19 cellular contexts compared by ENCODE assay signal in the genomic region with DNA sequence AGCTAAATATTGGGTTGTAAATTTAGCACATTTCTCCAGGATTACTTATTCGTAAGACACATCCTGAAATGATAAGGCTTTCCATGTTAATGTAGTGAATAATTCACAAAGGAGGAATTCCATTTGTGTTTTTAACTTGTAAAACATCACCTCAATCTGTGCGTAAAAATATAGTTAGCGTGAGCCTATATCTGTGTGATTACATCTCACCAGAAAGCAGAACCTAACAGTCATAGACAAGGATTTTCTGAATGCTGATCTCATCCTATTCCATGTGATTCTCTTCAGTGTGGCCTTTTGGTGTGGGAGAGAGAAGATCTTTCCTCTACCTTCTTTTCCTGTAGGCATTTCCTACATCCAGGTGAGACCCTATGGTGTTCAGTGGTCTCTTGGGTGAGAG.
A peak's percentile ranks its signal among the peaks of the same experiment; 100 is the strongest.
DNase-seq lines count a peak whose midpoint lies in the region; ATAC-seq and TF ChIP-seq lines count a peak whose summit lies in the region.
"Had no signal": no experiment of that assay in that cellular context is flagged by ENCODE, and none has a peak within 500 bp of the region (broad histone marks: within the 10 kb centered on the region; RNA-seq: fewer than 3 reads in every experiment).

No MANE protein-coding gene starts in this region.

- no peak for ATAC-seq in gastroesophageal sphincter
- ATAC-seq: GM23338 had no signal

- H3K4me1 ChIP-seq in gastroesophageal sphincter (peaks cover 15 to 85% (median 17%) of the 10 kb centered on the region in 3 donors), stomach (peaks cover 0 to 86% (median 49%) of the 10 kb centered on the region in 4 donors)
- no peaks in the 10 kb centered on the region for H3K4me1 ChIP-seq in CD4-positive, alpha-beta memory T cell (ENCODE audit: insufficient read depth, low read length)

- H3K27me3 ChIP-seq in gastroesophageal sphincter = no peaks in the 10 kb centered on the region
- no peaks in the 10 kb centered on the region for H3K27me3 ChIP-seq in stomach
- no peaks in the 10 kb centered on the region for H3K27me3 ChIP-seq in CD4-positive, alpha-beta memory T cell (ENCODE audit: insufficient read depth, low read length)
- H3K27me3 ChIP-seq: MG63 had no signal

- H3K4me3 ChIP-seq in AG09309 (ENCODE audit: control insufficient read depth, low read depth, low read length) = no peak overlapping the region
- no peak overlapping the region for H3K4me3 ChIP-seq in gastroesophageal sphincter
- H3K4me3 ChIP-seq in stomach = no peak overlapping the region
- H3K4me3 ChIP-seq in CD4-positive, alpha-beta memory T cell (ENCODE audit: low read length in 2 of 2) = no peak overlapping the region
- H3K4me3 ChIP-seq: GM23338, MG63 had no signal

- no peak for TF ChIP-seq EP300 in gastroesophageal sphincter (IDR thresholded peaks at IDR 0.05)
- no peak for TF ChIP-seq EP300 in stomach (IDR thresholded peaks at IDR 0.05)

- no peak for TF ChIP-seq CTCF in AG09309 (IDR thresholded peaks at IDR 0.05; ENCODE audit: control insufficient read depth, insufficient read depth, low read depth, low read length, missing control alignments)
- TF ChIP-seq CTCF in gastroesophageal sphincter (IDR thresholded peaks at IDR 0.05) = no peak
- no peak for TF ChIP-seq CTCF in stomach (IDR thresholded peaks at IDR 0.05)

- 90 to 98% methylated on average over 3 of the region's 3 CpGs for WGBS in gastroesophageal sphincter (ENCODE audit: low coverage in 1 of 2), 2 donors
- 92 to 96% (median 93%) methylated on average over 3 of the region's 3 CpGs for WGBS in stomach, 5 donors

- H3K9me3 Mint-ChIP-seq in CD4-positive, alpha-beta memory T cell = no peaks in the 10 kb centered on the region
- H3K9me3 Mint-ChIP-seq: GM23338 had no signal

- no peak overlapping the region for H3K4me3 Mint-ChIP-seq in CD4-positive, alpha-beta memory T cell
- H3K4me3 Mint-ChIP-seq: GM23338 had no signal

- H3K27me3 Mint-ChIP-seq in CD4-positive, alpha-beta memory T cell = peaks cover 5 to 11% of the 10 kb centered on the region in 2 donors

- DNase-seq in AG09309 (ENCODE audit: low read depth) (peak; percentile 37), amniotic epithelial cell (ENCODE audit: low read depth) (peak; percentile 42), stomach (no peak), SIG-M5 (lab: John Stamatoyannopoulos, UW) (no peak), NCI-H2081 treated with DMSO at 0.1 percent for 48 hours (lab: John Stamatoyannopoulos, UW) (no peak)
- DNase-seq in CD4-positive, alpha-beta memory T cell = no peak
- no peak for DNase-seq in stimulated activated CD4-positive, alpha-beta T cell treated with anti-CD3 and anti-CD28 coated beads, Interleukin-4, amount 100 ng/mL, for 4 hours
- DNase-seq: ACHN, GF-D8, KG1, NCI-H1105, NCI-H187, NCI-H2171 treated with DMSO at 0.1 percent for 48 hours, NCI-H510A, NCI-H82, SHP77 treated with DMSO at 0.1 percent for 48 hours had no signal

- peak overlapping the region in 3 of 4 donors; percentile 28 to 72 (median 68) for H3K27ac ChIP-seq in gastroesophageal sphincter
- peak overlapping the region in 3 of 5 donors; percentile 24 to 76 (median 71) for H3K27ac ChIP-seq in stomach
- H3K27ac ChIP-seq in CD4-positive, alpha-beta memory T cell (ENCODE audit: low read depth, low read length) = no peak overlapping the region

- POLR2A ChIA-PET in CD4-positive, alpha-beta memory T cell (lab: Charles Lee; ENCODE audit: partially characterized antibody) = no interaction called here

- H3K4me1 Mint-ChIP-seq in CD4-positive, alpha-beta memory T cell = peaks cover 0 to 2% (median 0%) of the 10 kb centered on the region in 4 donors

- TF ChIP-seq POLR2A in gastroesophageal sphincter (IDR thresholded peaks at IDR 0.05) (no peak), stomach (IDR thresholded peaks at IDR 0.05) (no peak)

- H3K27ac Mint-ChIP-seq in CD4-positive, alpha-beta memory T cell = no peak overlapping the region
- H3K27ac Mint-ChIP-seq: GM23338 had no signal

- no peaks in the 10 kb centered on the region for H3K9me3 ChIP-seq in gastroesophageal sphincter
- H3K9me3 ChIP-seq in stomach = no peaks in the 10 kb centered on the region
- no peaks in the 10 kb centered on the region for H3K9me3 ChIP-seq in CD4-positive, alpha-beta memory T cell (ENCODE audit: control insufficient read depth in 1 of 2, low read length in 2 of 2)
- H3K9me3 ChIP-seq: MG63 had no signal

- CTCF ChIA-PET in CD4-positive, alpha-beta memory T cell (lab: Charles Lee; ENCODE audit: partially characterized antibody) = no interaction called here

- H3K36me3 Mint-ChIP-seq in CD4-positive, alpha-beta memory T cell = no peaks in the 10 kb centered on the region

- H3K36me3 ChIP-seq in gastroesophageal sphincter (no peaks in the 10 kb centered on the region), stomach (no peaks in the 10 kb centered on the region)
- no peaks in the 10 kb centered on the region for H3K36me3 ChIP-seq in CD4-positive, alpha-beta memory T cell (ENCODE audit: insufficient read depth, low read length)

- intact Hi-C loops in stomach (cut with DNase I; ENCODE audit: low total_unique reads) = no loop called here
- intact Hi-C loops in CD4-positive, alpha-beta memory T cell (cut with micrococcal nuclease) = no loop called here

Comparison
In these comparisons a context has a peak if more than half of its experiments do, and no peak if none do; other contexts are left out.
1. DNase-seq: peak in AG09309 (single experiment) and amniotic epithelial cell (single experiment); none in stomach (single experiment), SIG-M5 (single experiment), CD4-positive, alpha-beta memory T cell (0 of 5), NCI-H2081 treated with DMSO at 0.1 percent for 48 hours (single experiment) and stimulated activated CD4-positive, alpha-beta T cell treated with anti-CD3 and anti-CD28 coated beads, Interleukin-4, amount 100 ng/mL, for 4 hours (0 of 2).